Comparison of ENCODE assay signal across 1 cellular context in the genomic region with DNA sequence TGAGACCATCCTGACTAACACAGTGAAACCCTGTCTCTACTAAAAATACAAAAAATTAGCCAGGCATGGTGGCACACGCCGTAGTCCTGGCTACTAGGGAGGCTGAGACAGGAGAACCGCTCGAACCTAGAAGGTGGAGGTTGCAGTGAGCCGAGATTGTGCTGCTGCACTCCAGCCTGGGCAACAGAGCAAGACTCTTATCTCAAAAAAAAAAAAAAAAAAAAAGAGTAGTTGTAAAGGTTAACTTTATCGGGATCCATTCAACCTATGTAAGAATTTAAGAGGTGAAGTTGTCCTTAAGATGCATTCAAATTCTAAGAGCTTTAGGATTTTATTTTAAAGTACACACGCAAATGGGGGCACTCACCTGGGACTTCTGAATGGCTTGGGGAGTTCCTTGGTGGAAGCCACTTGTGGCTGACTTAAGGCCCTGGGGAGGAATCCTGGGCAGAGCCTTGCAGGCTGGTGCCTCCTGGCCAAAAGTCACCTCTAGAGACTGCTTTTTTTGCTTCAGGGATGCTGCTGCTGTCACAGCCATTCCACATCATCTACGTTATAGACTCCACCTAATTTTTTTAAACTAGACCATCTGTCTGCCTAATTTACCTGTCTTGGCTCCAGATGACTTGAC.
A peak's percentile ranks its signal among the peaks of the same experiment; 100 is the strongest.
TF ChIP-seq lines count a peak whose summit lies in the region.

No MANE protein-coding gene starts in this region.

TF ChIP-seq in K562, 482 proteins besides CTCF, POLR2A, EP300 and RAD21:
- TF ChIP-seq ZNF384 (IDR thresholded peaks at IDR 0.05; ENCODE audit: low read depth, low read length) (peak; percentile 81), MED1 (CRISPR knock-in tag; IDR thresholded peaks at IDR 0.05; ENCODE audit: borderline replicate concordance) (no peak), BCOR (IDR thresholded peaks at IDR 0.05) (peak; percentile 32; the same call in 1 of the 2 replicates), ZNF121 (CRISPR knock-in tag; conservative IDR thresholded peaks at IDR 0.05) (peak; percentile 81)
- TF ChIP-seq, protein P1, sequence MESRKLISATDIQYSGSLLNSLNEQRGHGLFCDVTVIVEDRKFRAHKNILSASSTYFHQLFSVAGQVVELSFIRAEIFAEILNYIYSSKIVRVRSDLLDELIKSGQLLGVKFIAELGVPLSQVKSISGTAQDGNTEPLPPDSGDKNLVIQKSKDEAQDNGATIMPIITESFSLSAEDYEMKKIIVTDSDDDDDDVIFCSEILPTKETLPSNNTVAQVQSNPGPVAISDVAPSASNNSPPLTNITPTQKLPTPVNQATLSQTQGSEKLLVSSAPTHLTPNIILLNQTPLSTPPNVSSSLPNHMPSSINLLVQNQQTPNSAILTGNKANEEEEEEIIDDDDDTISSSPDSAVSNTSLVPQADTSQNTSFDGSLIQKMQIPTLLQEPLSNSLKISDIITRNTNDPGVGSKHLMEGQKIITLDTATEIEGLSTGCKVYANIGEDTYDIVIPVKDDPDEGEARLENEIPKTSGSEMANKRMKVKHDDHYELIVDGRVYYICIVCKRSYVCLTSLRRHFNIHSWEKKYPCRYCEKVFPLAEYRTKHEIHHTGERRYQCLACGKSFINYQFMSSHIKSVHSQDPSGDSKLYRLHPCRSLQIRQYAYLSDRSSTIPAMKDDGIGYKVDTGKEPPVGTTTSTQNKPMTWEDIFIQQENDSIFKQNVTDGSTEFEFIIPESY (CRISPR knock-in tag; IDR thresholded peaks at IDR 0.05) = no peak
- TF ChIP-seq, protein P2, sequence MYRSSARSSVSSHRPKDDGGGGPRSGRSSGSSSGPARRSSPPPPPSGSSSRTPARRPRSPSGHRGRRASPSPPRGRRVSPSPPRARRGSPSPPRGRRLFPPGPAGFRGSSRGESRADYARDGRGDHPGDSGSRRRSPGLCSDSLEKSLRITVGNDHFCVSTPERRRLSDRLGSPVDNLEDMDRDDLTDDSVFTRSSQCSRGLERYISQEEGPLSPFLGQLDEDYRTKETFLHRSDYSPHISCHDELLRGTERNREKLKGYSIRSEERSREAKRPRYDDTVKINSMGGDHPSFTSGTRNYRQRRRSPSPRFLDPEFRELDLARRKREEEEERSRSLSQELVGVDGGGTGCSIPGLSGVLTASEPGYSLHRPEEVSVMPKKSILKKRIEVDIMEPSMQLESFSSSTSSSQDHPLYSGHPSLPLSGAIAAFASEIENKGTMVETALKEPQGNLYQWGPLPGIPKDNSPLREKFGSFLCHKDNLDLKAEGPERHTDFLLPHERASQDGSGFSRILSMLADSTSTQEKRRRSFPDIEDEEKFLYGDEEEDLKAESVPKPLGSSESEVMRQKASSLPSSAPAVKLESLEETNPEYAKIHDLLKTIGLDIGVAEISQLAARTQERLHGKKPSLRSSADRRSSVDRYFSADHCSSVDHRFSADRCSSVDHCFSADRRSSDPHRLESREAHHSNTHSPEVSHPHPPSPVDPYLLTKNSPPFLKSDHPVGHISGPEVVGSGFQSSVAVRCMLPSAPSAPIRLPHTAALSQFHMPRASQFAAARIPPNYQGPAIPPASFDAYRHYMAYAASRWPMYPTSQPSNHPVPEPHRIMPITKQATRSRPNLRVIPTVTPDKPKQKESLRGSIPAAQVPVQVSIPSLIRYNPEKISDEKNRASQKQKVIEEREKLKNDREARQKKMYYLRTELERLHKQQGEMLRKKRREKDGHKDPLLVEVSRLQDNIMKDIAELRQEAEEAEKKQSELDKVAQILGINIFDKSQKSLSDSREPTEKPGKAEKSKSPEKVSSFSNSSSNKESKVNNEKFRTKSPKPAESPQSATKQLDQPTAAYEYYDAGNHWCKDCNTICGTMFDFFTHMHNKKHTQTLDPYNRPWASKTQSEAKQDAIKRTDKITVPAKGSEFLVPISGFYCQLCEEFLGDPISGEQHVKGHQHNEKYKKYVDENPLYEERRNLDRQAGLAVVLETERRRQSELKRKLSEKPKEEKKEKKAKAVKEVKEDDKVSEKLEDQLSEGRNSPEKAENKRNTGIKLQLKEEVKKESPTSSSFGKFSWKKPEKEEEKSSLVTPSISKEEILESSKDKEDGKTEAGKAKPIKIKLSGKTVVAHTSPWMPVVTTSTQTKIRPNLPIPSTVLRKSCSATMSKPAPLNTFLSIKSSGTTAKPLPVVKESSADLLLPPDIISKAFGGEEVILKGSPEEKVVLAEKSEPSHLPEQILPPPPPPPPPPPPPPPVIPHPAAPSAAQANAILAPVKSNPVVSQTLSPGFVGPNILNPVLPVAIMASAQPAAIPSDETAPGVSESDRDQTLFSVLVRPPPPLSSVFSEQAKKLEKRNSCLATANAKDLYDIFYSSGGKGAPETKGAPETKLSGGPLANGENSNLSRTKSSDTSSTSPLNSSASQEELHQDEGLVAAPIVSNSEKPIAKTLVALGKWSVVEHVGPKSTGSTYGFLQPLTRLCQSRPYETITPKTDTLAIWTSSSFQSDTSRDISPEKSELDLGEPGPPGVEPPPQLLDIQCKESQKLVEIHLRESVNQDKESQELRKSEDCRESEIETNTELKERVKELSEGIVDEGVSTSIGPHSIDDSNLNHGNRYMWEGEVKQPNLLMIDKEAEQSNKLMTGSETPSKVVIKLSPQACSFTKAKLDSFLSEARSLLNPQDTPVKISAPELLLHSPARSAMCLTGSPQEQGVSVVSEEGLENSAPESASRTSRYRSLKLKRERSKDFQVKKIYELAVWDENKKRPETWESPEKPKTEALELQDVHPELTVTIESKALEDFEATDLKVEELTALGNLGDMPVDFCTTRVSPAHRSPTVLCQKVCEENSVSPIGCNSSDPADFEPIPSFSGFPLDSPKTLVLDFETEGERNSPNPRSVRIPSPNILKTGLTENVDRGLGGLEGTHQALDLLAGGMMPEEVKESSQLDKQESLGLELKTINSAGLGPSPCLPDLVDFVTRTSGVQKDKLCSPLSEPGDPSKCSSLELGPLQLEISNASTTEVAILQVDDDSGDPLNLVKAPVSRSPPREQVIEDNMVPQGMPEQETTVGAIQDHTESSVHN (IDR thresholded peaks at IDR 0.05; ENCODE audit: borderline replicate concordance in 1 of 2, low read depth in 1 of 2) = no peak
- TF ChIP-seq, protein P3, sequence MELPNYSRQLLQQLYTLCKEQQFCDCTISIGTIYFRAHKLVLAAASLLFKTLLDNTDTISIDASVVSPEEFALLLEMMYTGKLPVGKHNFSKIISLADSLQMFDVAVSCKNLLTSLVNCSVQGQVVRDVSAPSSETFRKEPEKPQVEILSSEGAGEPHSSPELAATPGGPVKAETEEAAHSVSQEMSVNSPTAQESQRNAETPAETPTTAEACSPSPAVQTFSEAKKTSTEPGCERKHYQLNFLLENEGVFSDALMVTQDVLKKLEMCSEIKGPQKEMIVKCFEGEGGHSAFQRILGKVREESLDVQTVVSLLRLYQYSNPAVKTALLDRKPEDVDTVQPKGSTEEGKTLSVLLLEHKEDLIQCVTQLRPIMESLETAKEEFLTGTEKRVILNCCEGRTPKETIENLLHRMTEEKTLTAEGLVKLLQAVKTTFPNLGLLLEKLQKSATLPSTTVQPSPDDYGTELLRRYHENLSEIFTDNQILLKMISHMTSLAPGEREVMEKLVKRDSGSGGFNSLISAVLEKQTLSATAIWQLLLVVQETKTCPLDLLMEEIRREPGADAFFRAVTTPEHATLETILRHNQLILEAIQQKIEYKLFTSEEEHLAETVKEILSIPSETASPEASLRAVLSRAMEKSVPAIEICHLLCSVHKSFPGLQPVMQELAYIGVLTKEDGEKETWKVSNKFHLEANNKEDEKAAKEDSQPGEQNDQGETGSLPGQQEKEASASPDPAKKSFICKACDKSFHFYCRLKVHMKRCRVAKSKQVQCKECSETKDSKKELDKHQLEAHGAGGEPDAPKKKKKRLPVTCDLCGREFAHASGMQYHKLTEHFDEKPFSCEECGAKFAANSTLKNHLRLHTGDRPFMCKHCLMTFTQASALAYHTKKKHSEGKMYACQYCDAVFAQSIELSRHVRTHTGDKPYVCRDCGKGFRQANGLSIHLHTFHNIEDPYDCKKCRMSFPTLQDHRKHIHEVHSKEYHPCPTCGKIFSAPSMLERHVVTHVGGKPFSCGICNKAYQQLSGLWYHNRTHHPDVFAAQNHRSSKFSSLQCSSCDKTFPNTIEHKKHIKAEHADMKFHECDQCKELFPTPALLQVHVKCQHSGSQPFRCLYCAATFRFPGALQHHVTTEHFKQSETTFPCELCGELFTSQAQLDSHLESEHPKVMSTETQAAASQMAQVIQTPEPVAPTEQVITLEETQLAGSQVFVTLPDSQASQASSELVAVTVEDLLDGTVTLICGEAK (IDR thresholded peaks at IDR 0.05) = peak; percentile 83
- TF ChIP-seq, protein P3 (CRISPR knock-in tag; IDR thresholded peaks at IDR 0.05) = no peak; the same call in 1 of the 2 replicates
